2 cellular contexts compared by ENCODE assay signal in genomic region chr22:20944042-20944441, GRCh38.
TF ChIP-seq lines count a peak whose summit lies in the region.

No MANE protein-coding gene starts in this region.

TF ChIP-seq in HCT116, 20 proteins besides CTCF, POLR2A, EP300 and RAD21:
- no peak for TF ChIP-seq CEBPB (IDR thresholded peaks at IDR 0.05; ENCODE audit: low read depth)

TF ChIP-seq in K562, 482 proteins besides CTCF, POLR2A, EP300 and RAD21:
- TF ChIP-seq PRMT5 (CRISPR knock-in tag; IDR thresholded peaks at IDR 0.05) (no peak), ZNF263 (CRISPR knock-in tag; IDR thresholded peaks at IDR 0.05; ENCODE audit: borderline replicate concordance) (no peak), SMAD4 (CRISPR knock-in tag; conservative IDR thresholded peaks at IDR 0.05) (0 out of 2 replicates have a peak, but pooled peaks have one; percentile 1), KLF6 (CRISPR knock-in tag; IDR thresholded peaks at IDR 0.05; ENCODE audit: borderline replicate concordance) (no peak), FOXA1 (IDR thresholded peaks at IDR 0.05; ENCODE audit: borderline replicate concordance) (no peak), FOXK1 (CRISPR knock-in tag; IDR thresholded peaks at IDR 0.05; ENCODE audit: borderline replicate concordance) (0 out of 2 replicates have a peak, but pooled peaks have one; percentile 25), MEF2A (IDR thresholded peaks at IDR 0.05; ENCODE audit: control insufficient read depth, low read depth, low read length) (no peak), ZNF717 (CRISPR knock-in tag; IDR thresholded peaks at IDR 0.05) (no peak), POLR2AphosphoS2 (IDR thresholded peaks at IDR 0.05; ENCODE audit: low read length) (no peak), NCOA2 (IDR thresholded peaks at IDR 0.05; ENCODE audit: partially characterized antibody in 2 of 2) (no peak), NFE2L1 (tag; IDR thresholded peaks at IDR 0.05; ENCODE audit: borderline replicate concordance, low read depth) (peak; percentile 10; the same call in 1 of the 2 replicates), TGIF2 (CRISPR knock-in tag; IDR thresholded peaks at IDR 0.05) (no peak), ARNT (IDR thresholded peaks at IDR 0.05) (no peak), TEAD1 (CRISPR knock-in tag; IDR thresholded peaks at IDR 0.05) (no peak), DMBX1 (CRISPR knock-in tag; IDR thresholded peaks at IDR 0.05; ENCODE audit: borderline replicate concordance) (no peak), ZFP30 (CRISPR knock-in tag; IDR thresholded peaks at IDR 0.05; ENCODE audit: borderline replicate concordance) (no peak), HLTF (IDR thresholded peaks at IDR 0.05) (no peak), TCF7 (IDR thresholded peaks at IDR 0.05; ENCODE audit: borderline replicate concordance) (no peak), PKNOX1 (IDR thresholded peaks at IDR 0.05) (no peak), ZNF695 (CRISPR knock-in tag; IDR thresholded peaks at IDR 0.05) (no peak), STAT5B (CRISPR knock-in tag; IDR thresholded peaks at IDR 0.05) (0 out of 2 replicates have a peak, but pooled peaks have one; percentile 8), LARP7 (IDR thresholded peaks at IDR 0.05) (no peak), CREM (IDR thresholded peaks at IDR 0.05; ENCODE audit: low read depth) (no peak), ZNF134 (CRISPR knock-in tag; conservative IDR thresholded peaks at IDR 0.05) (no peak), FOXP4 (CRISPR knock-in tag; IDR thresholded peaks at IDR 0.05; ENCODE audit: borderline replicate concordance) (0 out of 2 replicates have a peak, but pooled peaks have one; percentile 61), BDP1 (IDR thresholded peaks at IDR 0.05; ENCODE audit: insufficient read depth, insufficient read length) (no peak), ARHGAP35 (IDR thresholded peaks at IDR 0.05; ENCODE audit: partially characterized antibody) (no peak), ZNF41 (CRISPR knock-in tag; conservative IDR thresholded peaks at IDR 0.05) (no peak), CCAR2 (IDR thresholded peaks at IDR 0.05; ENCODE audit: low read depth, low read length) (no peak), ZNF121 (CRISPR knock-in tag; conservative IDR thresholded peaks at IDR 0.05) (peak; percentile 93), TAF7 (tag; IDR thresholded peaks at IDR 0.05) (0 out of 2 replicates have a peak, but pooled peaks have one; percentile 12), SUPT5H (IDR thresholded peaks at IDR 0.05) (no peak), NFRKB (IDR thresholded peaks at IDR 0.05; ENCODE audit: low read depth) (no peak), CEBPB (tag; IDR thresholded peaks at IDR 0.05) (no peak), POLR2B (IDR thresholded peaks at IDR 0.05; ENCODE audit: low read depth, partially characterized antibody) (no peak), NFE2 (IDR thresholded peaks at IDR 0.05; ENCODE audit: low read depth) (no peak), RBM25 (IDR thresholded peaks at IDR 0.05; ENCODE audit: low read depth, low read length, severe bottlenecking) (peak; percentile 32), ZNF280B (CRISPR knock-in tag; IDR thresholded peaks at IDR 0.05) (no peak), ZBTB17 (CRISPR knock-in tag; IDR thresholded peaks at IDR 0.05) (no peak), BMI1 (IDR thresholded peaks at IDR 0.05; ENCODE audit: low read length) (no peak), RBBP5 (IDR thresholded peaks at IDR 0.05; ENCODE audit: borderline replicate concordance, insufficient read depth, low read length, poor library complexity, severe bottlenecking) (no peak)
- TF ChIP-seq, protein P1, sequence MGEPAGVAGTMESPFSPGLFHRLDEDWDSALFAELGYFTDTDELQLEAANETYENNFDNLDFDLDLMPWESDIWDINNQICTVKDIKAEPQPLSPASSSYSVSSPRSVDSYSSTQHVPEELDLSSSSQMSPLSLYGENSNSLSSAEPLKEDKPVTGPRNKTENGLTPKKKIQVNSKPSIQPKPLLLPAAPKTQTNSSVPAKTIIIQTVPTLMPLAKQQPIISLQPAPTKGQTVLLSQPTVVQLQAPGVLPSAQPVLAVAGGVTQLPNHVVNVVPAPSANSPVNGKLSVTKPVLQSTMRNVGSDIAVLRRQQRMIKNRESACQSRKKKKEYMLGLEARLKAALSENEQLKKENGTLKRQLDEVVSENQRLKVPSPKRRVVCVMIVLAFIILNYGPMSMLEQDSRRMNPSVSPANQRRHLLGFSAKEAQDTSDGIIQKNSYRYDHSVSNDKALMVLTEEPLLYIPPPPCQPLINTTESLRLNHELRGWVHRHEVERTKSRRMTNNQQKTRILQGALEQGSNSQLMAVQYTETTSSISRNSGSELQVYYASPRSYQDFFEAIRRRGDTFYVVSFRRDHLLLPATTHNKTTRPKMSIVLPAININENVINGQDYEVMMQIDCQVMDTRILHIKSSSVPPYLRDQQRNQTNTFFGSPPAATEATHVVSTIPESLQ (CRISPR knock-in tag; IDR thresholded peaks at IDR 0.05), result no peak
- TF ChIP-seq, protein P2, sequence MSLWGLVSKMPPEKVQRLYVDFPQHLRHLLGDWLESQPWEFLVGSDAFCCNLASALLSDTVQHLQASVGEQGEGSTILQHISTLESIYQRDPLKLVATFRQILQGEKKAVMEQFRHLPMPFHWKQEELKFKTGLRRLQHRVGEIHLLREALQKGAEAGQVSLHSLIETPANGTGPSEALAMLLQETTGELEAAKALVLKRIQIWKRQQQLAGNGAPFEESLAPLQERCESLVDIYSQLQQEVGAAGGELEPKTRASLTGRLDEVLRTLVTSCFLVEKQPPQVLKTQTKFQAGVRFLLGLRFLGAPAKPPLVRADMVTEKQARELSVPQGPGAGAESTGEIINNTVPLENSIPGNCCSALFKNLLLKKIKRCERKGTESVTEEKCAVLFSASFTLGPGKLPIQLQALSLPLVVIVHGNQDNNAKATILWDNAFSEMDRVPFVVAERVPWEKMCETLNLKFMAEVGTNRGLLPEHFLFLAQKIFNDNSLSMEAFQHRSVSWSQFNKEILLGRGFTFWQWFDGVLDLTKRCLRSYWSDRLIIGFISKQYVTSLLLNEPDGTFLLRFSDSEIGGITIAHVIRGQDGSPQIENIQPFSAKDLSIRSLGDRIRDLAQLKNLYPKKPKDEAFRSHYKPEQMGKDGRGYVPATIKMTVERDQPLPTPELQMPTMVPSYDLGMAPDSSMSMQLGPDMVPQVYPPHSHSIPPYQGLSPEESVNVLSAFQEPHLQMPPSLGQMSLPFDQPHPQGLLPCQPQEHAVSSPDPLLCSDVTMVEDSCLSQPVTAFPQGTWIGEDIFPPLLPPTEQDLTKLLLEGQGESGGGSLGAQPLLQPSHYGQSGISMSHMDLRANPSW (CRISPR knock-in tag; IDR thresholded peaks at IDR 0.05), result no peak
- TF ChIP-seq, protein P3, sequence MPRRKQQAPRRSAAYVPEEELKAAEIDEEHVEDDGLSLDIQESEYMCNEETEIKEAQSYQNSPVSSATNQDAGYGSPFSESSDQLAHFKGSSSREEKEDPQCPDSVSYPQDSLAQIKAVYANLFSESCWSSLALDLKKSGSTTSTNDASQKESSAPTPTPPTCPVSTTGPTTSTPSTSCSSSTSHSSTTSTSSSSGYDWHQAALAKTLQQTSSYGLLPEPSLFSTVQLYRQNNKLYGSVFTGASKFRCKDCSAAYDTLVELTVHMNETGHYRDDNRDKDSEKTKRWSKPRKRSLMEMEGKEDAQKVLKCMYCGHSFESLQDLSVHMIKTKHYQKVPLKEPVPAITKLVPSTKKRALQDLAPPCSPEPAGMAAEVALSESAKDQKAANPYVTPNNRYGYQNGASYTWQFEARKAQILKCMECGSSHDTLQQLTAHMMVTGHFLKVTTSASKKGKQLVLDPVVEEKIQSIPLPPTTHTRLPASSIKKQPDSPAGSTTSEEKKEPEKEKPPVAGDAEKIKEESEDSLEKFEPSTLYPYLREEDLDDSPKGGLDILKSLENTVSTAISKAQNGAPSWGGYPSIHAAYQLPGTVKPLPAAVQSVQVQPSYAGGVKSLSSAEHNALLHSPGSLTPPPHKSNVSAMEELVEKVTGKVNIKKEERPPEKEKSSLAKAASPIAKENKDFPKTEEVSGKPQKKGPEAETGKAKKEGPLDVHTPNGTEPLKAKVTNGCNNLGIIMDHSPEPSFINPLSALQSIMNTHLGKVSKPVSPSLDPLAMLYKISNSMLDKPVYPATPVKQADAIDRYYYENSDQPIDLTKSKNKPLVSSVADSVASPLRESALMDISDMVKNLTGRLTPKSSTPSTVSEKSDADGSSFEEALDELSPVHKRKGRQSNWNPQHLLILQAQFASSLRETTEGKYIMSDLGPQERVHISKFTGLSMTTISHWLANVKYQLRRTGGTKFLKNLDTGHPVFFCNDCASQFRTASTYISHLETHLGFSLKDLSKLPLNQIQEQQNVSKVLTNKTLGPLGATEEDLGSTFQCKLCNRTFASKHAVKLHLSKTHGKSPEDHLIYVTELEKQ (CRISPR knock-in tag; IDR thresholded peaks at IDR 0.05), result no peak
TF ChIP-seq in K562: peak in this region for 8.
